In the genomic region with DNA sequence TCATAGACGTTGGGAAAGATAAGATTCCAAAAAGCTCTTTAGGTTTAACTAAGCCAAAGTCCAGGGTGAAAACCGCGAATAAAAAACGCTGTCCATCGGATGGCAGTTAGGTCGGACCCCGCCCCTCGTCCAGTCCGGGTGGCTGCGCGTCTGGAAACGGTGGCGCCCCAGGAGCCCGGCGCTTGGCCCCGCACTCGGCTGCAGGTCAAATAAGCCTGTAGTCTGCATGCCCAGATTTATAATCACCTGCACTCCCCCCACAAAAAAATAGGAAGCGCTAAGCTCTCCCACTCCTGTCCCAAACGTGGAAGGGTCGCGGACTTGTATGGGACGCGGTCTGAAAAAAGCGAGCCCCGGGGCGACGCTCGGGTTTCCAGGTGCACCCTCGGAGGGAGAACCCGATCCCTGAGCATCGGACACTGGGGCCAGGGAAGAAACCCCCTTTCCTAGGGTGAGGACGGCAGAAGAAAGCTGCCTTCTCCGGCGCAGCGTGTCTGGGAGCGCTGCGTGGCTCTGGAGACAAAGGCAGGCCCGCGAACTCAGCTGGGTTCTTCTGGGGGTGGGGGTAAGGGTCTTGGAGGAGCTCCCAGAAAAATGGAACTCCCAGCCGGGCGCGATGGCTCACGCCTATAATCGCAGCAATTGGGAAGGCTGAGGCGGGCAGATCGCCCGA, we compare ENCODE assay signal across 8 cellular contexts. TPM values are rescaled to one million over a fixed set of nuclear protein-coding genes. Genes with fewer than 3 reads are reported as not detected.
DNase-seq lines count a peak whose midpoint lies in the region; ATAC-seq and FAIRE-seq lines count a peak whose summit lies in the region.

No MANE protein-coding gene starts in this region.

- no peak for FAIRE-seq in HTR-8/SVneo (lab: Jason Lieb, UNC)

- H3K4me3 ChIP-seq in skeletal muscle cell (ENCODE audit: low read depth, low read length), result peak overlapping the region; percentile 94

- DNase-seq in C1 segment of cervical spinal cord (lab: John Stamatoyannopoulos, UW), result peak in 12 of 14 donors; percentile 31 to 67 (median 52)
- DNase-seq in HTR-8/SVneo (ENCODE audit: insufficient read length, low spot score), result peak; percentile 56
- peak; percentile 90 for DNase-seq in SK-N-DZ (ENCODE audit: low spot score)
- peak; percentile 15 to 88 for DNase-seq in T47D (ENCODE audit: low read depth in 1 of 2, low spot score in 1 of 2)
- DNase-seq in iPS-NIHi7 (ENCODE audit: extremely low spot score), result peak; percentile 51
- DNase-seq in skeletal muscle cell (ENCODE audit: low read depth), result peak; percentile 40
- DNase-seq in AML-193 (lab: John Stamatoyannopoulos, UW), result no peak

- in situ Hi-C loops in T47D (cut with HindIII; ENCODE audit: low pct_unique_long_range_greater_than_20kb, low sequenced_read_pairs), result no loop called here

- ATAC-seq in GM19324 (IDR thresholded peaks at IDR 0.05; ENCODE audit: low FRiP score, unreplicated experiment), result peak; percentile 2

RNA-seq across cellular contexts. Expression of gene ZBTB5, which starts 0.9 kb away (rescaled TPM):
- 31.7 and 35.9 TPM in 2 replicates for polyA plus RNA-seq in SK-N-DZ (2014; cell fraction: cytosol; rRNA removed)
- 19.0 and 21.7 TPM in 2 replicates for polyA plus RNA-seq in SK-N-DZ (2014; cell fraction: nucleus; rRNA removed)

RNA-seq across cellular contexts. Expression of gene POLR1E, which starts 19.6 kb away (rescaled TPM):
- polyA plus RNA-seq in SK-N-DZ (2014; cell fraction: cytosol; rRNA removed), result 66.2 and 71.8 TPM in 2 replicates
- 24.4 and 31.6 TPM in 2 replicates for polyA plus RNA-seq in SK-N-DZ (2014; cell fraction: nucleus; rRNA removed)

RNA-seq across cellular contexts. Expression of gene GRHPR, which starts 43.7 kb away (rescaled TPM):
- 226 and 229 TPM in 2 replicates for polyA plus RNA-seq in SK-N-DZ (2014; cell fraction: cytosol; rRNA removed)
- 179 and 202 TPM in 2 replicates for polyA plus RNA-seq in SK-N-DZ (2014; cell fraction: nucleus; rRNA removed)

Comparison
In these comparisons a context has a peak if more than half of its experiments do, and no peak if none do; other contexts are left out.
1. DNase-seq: peak in C1 segment of cervical spinal cord (12 of 14), HTR-8/SVneo (single experiment), SK-N-DZ (single experiment), T47D (2 of 2), iPS-NIHi7 (single experiment) and skeletal muscle cell (single experiment); none in AML-193 (0 of 2).